Comparison of ENCODE assay signal across 8 cellular contexts in the genomic region with DNA sequence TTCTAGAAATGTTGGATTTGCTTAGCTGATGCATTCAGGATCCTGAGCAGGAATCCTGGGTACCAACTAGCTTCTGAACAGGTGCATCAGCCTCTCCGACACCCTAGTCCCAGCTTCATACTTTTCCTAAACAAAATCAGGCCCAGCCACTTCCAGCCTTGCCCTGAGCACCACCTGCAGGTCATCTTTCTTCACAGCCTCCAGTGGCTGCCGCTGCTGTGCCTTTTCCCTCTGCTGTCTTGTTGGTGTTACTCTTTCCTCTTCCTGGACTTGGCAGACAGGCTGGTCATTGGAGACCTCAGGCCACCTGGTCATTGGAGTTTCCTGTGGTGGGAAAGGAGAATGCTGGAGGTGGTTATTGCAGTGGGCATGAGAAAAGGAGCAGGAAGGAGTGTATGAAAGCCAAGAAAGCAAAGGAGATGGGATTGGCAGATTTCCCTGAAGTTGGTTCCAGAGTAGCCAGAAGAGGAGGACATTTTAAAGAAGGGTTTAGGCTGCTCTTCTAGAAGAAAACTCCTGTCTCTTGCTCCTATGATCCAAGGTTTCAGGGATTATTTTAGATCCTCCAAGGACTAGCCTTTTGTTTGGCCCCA. TPM values are rescaled to one million over a fixed set of nuclear protein-coding genes. Genes with fewer than 3 reads are reported as not detected.
DNase-seq lines count a peak whose midpoint lies in the region; ATAC-seq, FAIRE-seq and TF ChIP-seq lines count a peak whose summit lies in the region.

No MANE protein-coding gene starts in this region.

- H3K4me2 ChIP-seq in GM23248 (ENCODE audit: unreplicated experiment) (no peak overlapping the region), endothelial cell of umbilical vein (ENCODE audit: insufficient read depth, low read length) (no peak overlapping the region), neural cell (ENCODE audit: low read length) (no peak overlapping the region)

- dilution Hi-C loops in endothelial cell of umbilical vein (cut with MboI; ENCODE audit: extremely low pct_ligation_motif_present, low sequenced_read_pairs) = no loop called here

- ATAC-seq in Panc1 = peak; percentile 80

- TF ChIP-seq CTCF in Panc1 (IDR thresholded peaks at IDR 0.05) (peak; percentile 87), endothelial cell of umbilical vein (IDR thresholded peaks at IDR 0.05; ENCODE audit: extremely low read depth in 1 of 2, insufficient read depth in 1 of 2, low read depth in 1 of 2, low read length in 2 of 2) (peak; percentile 62 to 74), neural cell (IDR thresholded peaks at IDR 0.05; ENCODE audit: poor library complexity, severe bottlenecking) (no peak)

- H2AFZ ChIP-seq in GM23248 = no peak overlapping the region
- no peak overlapping the region for H2AFZ ChIP-seq in endothelial cell of umbilical vein (ENCODE audit: low read depth, low read length)
- H2AFZ ChIP-seq in neural cell (ENCODE audit: low read depth, low read length) = no peak overlapping the region

- H3K36me3 ChIP-seq in GM23248 (ENCODE audit: low read depth) = peaks cover 8% of the 10 kb centered on the region
- H3K36me3 ChIP-seq in Panc1 (ENCODE audit: control insufficient read depth, insufficient read depth, low read length) = no peaks in the 10 kb centered on the region
- peaks cover 0 to 3% of the 10 kb centered on the region in 2 experiments for H3K36me3 ChIP-seq in endothelial cell of umbilical vein (ENCODE audit: control insufficient read depth in 2 of 2, extremely low read depth in 1 of 2, insufficient read depth in 2 of 2, low read length in 2 of 2)
- no peaks in the 10 kb centered on the region for H3K36me3 ChIP-seq in neural cell (ENCODE audit: insufficient read depth, low read length)

- in situ Hi-C loops in GM23248 (cut with MboI) = loop anchor here (5.0 kb wide), 1 partner anchor 120 kb away; a partner anchor contains a TSS
- in situ Hi-C loops in Panc1 (cut with HindIII; ENCODE audit: low pct_unique_long_range_greater_than_20kb, low sequenced_read_pairs) = no loop called here

- CTCF ChIA-PET in Panc1 (lab: Charles Lee) = interaction anchor here (0.6 to 3.7 kb wide), 5 partner anchors 68 to 178 kb away, joined by 3 to 53 read pairs (median 7); a partner anchor contains a TSS
- CTCF ChIA-PET in endothelial cell of umbilical vein (lab: Charles Lee) = interaction anchor here (0.6 to 19.8 kb wide), 49 partner anchors 10 to 618 kb away, joined by 3 to 1402 read pairs (median 5); a partner anchor contains a TSS

- H3K4me3 ChIP-seq in GM23248 (no peak overlapping the region), Panc1 (ENCODE audit: low read depth in 2 of 2, low read length in 2 of 2) (no peak overlapping the region), endothelial cell of umbilical vein (replicated peaks in 1 of 3; ENCODE audit: insufficient read depth in 1 of 3, low read depth in 1 of 3, low read length in 3 of 3) (no peak overlapping the region), neural cell (ENCODE audit: low read length) (no peak overlapping the region)

- DNase-seq in AG20443 (ENCODE audit: low spot score) (peak; percentile 42), GM23248 (peak; percentile 63), Panc1 (ENCODE audit: low read depth, low spot score) (no peak), endothelial cell of umbilical vein (ENCODE audit: low read depth, low spot score) (peak; percentile 77), GOT3 (lab: John Stamatoyannopoulos, UW) (no peak), NCI-H1436 treated with DMSO at 0.1 percent for 48 hours (lab: John Stamatoyannopoulos, UW) (no peak)
- no peak for DNase-seq in NK-92 treated with Interleukin-12 subunit alpha and Interleukin-12 subunit beta, amount 100 ng/mL, for 24 hours (lab: John Stamatoyannopoulos, UW)

- H3F3A ChIP-seq in GM23248 (ENCODE audit: insufficient read depth) (peaks cover 35% of the 10 kb centered on the region), neural cell (ENCODE audit: insufficient read depth, low read length, poor library complexity, severe bottlenecking) (no peaks in the 10 kb centered on the region)

- no peaks in the 10 kb centered on the region for H3K9me2 ChIP-seq in GM23248 (ENCODE audit: insufficient read depth)
- no peaks in the 10 kb centered on the region for H3K9me2 ChIP-seq in neural cell (ENCODE audit: insufficient read depth, low read length)

- H3K27me3 ChIP-seq in GM23248 (replicated peaks; ENCODE audit: insufficient read depth) (no peaks in the 10 kb centered on the region), Panc1 (ENCODE audit: control insufficient read depth, insufficient read depth, low read length) (no peaks in the 10 kb centered on the region), endothelial cell of umbilical vein (ENCODE audit: control insufficient read depth in 2 of 2, insufficient read depth in 2 of 2, low read length in 2 of 2) (no peaks in the 10 kb centered on the region), neural cell (ENCODE audit: insufficient read depth, low read depth, low read length) (no peaks in the 10 kb centered on the region)

- intact Hi-C loops in Panc1 (cut with micrococcal nuclease; ENCODE audit: unreplicated experiment) = loop anchor here (10.0 kb wide), 1 partner anchor 183 kb away; no protein-coding TSS in a partner anchor
- intact Hi-C loops in endothelial cell of umbilical vein (cut with micrococcal nuclease) = loop anchor here (1.0 kb wide), 2 partner anchors 116 to 178 kb away; no protein-coding TSS in a partner anchor

- H4K20me1 ChIP-seq in GM23248 (ENCODE audit: insufficient read depth) (no peaks in the 10 kb centered on the region), endothelial cell of umbilical vein (replicated peaks; ENCODE audit: control insufficient read depth, extremely low read depth, insufficient read depth, low read length) (peaks cover 4% of the 10 kb centered on the region), neural cell (ENCODE audit: insufficient read depth) (no peaks in the 10 kb centered on the region)

- no peak for TF ChIP-seq EP300 in neural cell (conservative IDR thresholded peaks at IDR 0.05; ENCODE audit: poor library complexity, severe bottlenecking)

- H3K4me1 ChIP-seq in GM23248 (ENCODE audit: insufficient read depth) (peaks cover 26% of the 10 kb centered on the region), Panc1 (ENCODE audit: control insufficient read depth, insufficient read depth, low read length) (no peaks in the 10 kb centered on the region), endothelial cell of umbilical vein (ENCODE audit: control insufficient read depth, extremely low read depth, insufficient read depth, low read length) (peaks cover 27% of the 10 kb centered on the region)

- H3K79me2 ChIP-seq in GM23248 (ENCODE audit: insufficient read depth) (peaks cover 85% of the 10 kb centered on the region), endothelial cell of umbilical vein (ENCODE audit: control insufficient read depth, insufficient read depth, low read length) (peaks cover 2% of the 10 kb centered on the region), neural cell (replicated peaks; ENCODE audit: insufficient read depth, low read length) (no peaks in the 10 kb centered on the region)

- FAIRE-seq in endothelial cell of umbilical vein (lab: Jason Lieb, UNC) = peak; percentile 82

- BruUV-seq in Panc1 (replicated peaks; lab: Mats Ljungman, UMichigan) (no TSS peak), endothelial cell of umbilical vein (replicated peaks; lab: Mats Ljungman, UMichigan) (no TSS peak)

- peak; percentile 38 for TF ChIP-seq RAD21 in neural cell (conservative IDR thresholded peaks at IDR 0.05)

- no peak for TF ChIP-seq POLR2A in endothelial cell of umbilical vein (IDR thresholded peaks at IDR 0.05; ENCODE audit: low read depth, low read length)

- H3K9me1 ChIP-seq in endothelial cell of umbilical vein (replicated peaks; ENCODE audit: control insufficient read depth, extremely low read depth, insufficient read depth, low read length) = no peaks in the 10 kb centered on the region

- H3K9me3 ChIP-seq in GM23248 (ENCODE audit: low read depth) (no peaks in the 10 kb centered on the region), Panc1 (ENCODE audit: control insufficient read depth, insufficient read depth, low read depth, low read length) (no peaks in the 10 kb centered on the region), endothelial cell of umbilical vein (replicated peaks; ENCODE audit: control insufficient read depth, insufficient read depth, low read length) (no peaks in the 10 kb centered on the region), neural cell (ENCODE audit: low read length) (no peaks in the 10 kb centered on the region)

- H3K9ac ChIP-seq in GM23248 (no peak overlapping the region), endothelial cell of umbilical vein (replicated peaks; ENCODE audit: extremely low read depth, insufficient read depth, low read length) (no peak overlapping the region), neural cell (ENCODE audit: low read length) (no peak overlapping the region)

- POLR2A ChIA-PET in Panc1 (lab: Charles Lee) (interaction anchor here (0.6 kb wide), 1 partner anchor 117 kb away, joined by 4 read pairs; no protein-coding TSS in a partner anchor), endothelial cell of umbilical vein (lab: Charles Lee) (interaction anchor here (0.6 kb wide), 1 partner anchor 178 kb away, joined by 3 read pairs; no protein-coding TSS in a partner anchor)

- no peak overlapping the region for H3K27ac ChIP-seq in GM23248
- no peak overlapping the region for H3K27ac ChIP-seq in Panc1 (ENCODE audit: low read length)
- H3K27ac ChIP-seq in endothelial cell of umbilical vein (ENCODE audit: insufficient read depth, low read depth, low read length) = no peak overlapping the region
- H3K27ac ChIP-seq in neural cell (ENCODE audit: low read length) = no peak overlapping the region

- WGBS in GM23248 (ENCODE audit: low coverage in 1 of 2, low lambda C conversion rate in 2 of 2, missing lambda C conversion rate in 2 of 2), 2 experiments = 65 to 70% methylated on average over 2 of the region's 2 CpGs

RNA-seq across cellular contexts. Expression of a gene that starts 48.2 kb away (rescaled TPM):
- 21.5 and 34.7 TPM in 2 replicates for total RNA-seq in GM23248 (2014; rRNA removed; shearing (Covaris generic))
- 5.7 and 6.7 TPM in 2 replicates for polyA plus RNA-seq in GM23248 (2016; fragmentation: Nextera tagmentation; extraction: Ambion mirVana)
- 105 TPM for total RNA-seq in Panc1 (2021; ENCODE audit: unreplicated experiment)
- 119 TPM for polyA plus RNA-seq in Panc1 (2012; ENCODE audit: insufficient read length)
- 21.9 and 25.6 TPM in 2 replicates for total RNA-seq in endothelial cell of umbilical vein
- 21.0 and 23.0 TPM in 2 replicates for polyA plus RNA-seq in endothelial cell of umbilical vein
- polyA plus RNA-seq in endothelial cell of umbilical vein (2011; cell fraction: cytosol; rRNA removed) = 13.8 and 20.2 TPM in 2 replicates
- polyA plus RNA-seq in endothelial cell of umbilical vein (2011; cell fraction: nucleus; rRNA removed) = 53.7 and 67.4 TPM in 2 replicates
- polyA plus RNA-seq in endothelial cell of umbilical vein (2012) = 17.7 and 31.9 TPM in 2 replicates
- 9.5 and 11.2 TPM in 2 replicates for polyA minus RNA-seq in endothelial cell of umbilical vein
- 27.7 TPM for polyA minus RNA-seq in endothelial cell of umbilical vein (2011; cell fraction: cytosol; rRNA and poly(A)+ RNA removed)
- 11.3 and 18.8 TPM in 2 replicates for polyA minus RNA-seq in endothelial cell of umbilical vein (2011; cell fraction: nucleus; rRNA and poly(A)+ RNA removed)
- polyA plus RNA-seq in neural cell = 0.30 and 0.34 TPM in 2 replicates
- 0.24 and 0.46 TPM in 2 replicates for polyA minus RNA-seq in neural cell

Comparison
In these comparisons a context has a peak if more than half of its experiments do, and no peak if none do; other contexts are left out.
1. DNase-seq: peak in AG20443 (single experiment), GM23248 (single experiment) and endothelial cell of umbilical vein (single experiment); none in Panc1 (single experiment), NK-92 treated with Interleukin-12 subunit alpha and Interleukin-12 subunit beta, amount 100 ng/mL, for 24 hours (single experiment), GOT3 (single experiment) and NCI-H1436 treated with DMSO at 0.1 percent for 48 hours (single experiment).